ENCODE assay signal across 26 cellular contexts in genomic region chr3:136639069-136639468, GRCh38.
"Had no signal": no experiment of that assay in that cellular context is flagged by ENCODE, and none has a peak within 500 bp of the region (broad histone marks: within the 10 kb centered on the region; RNA-seq: fewer than 3 reads in every experiment).

No MANE protein-coding gene starts in this region.

- H2AFZ ChIP-seq: hepatocyte had no signal

- H3K27ac Mint-ChIP-seq: endodermal cell; stimulated activated naive B cell treated with anti-CD40 and anti-IgM and Interleukin-4, amounts not matched to agents 10 μg/mL and 1 μg/mL and 100 μg/mL, for 72 hours; stimulated activated naive CD8-positive, alpha-beta T cell treated with anti-CD3 and anti-CD28 coated beads, Interleukin-15, Interleukin-2, amounts not matched to agents 100 ng/mL and 50 ng/mL, for 24 hours; type B pancreatic cell had no signal

- H3K9me3 Mint-ChIP-seq: endodermal cell, nephron progenitor cell had no signal

- H3K36me3 ChIP-seq: gastroesophageal sphincter, heart left ventricle, left lung, ovary, tibial artery had no signal

- ATAC-seq: esophagus mucosa; foreskin keratinocyte; gastroesophageal sphincter; heart left ventricle; left lung; naive thymus-derived CD8-positive, alpha-beta T cell; psoas muscle; right cardiac atrium; stimulated activated naive B cell treated with anti-CD40 and anti-IgM and Interleukin-4, amounts not matched to agents 10 μg/mL and 1 μg/mL and 100 μg/mL, for 72 hours had no signal

- DNase-seq: cerebellar nuclear complex; dorsolateral prefrontal cortex; effector CD4-positive, alpha-beta T cell; endodermal cell; foreskin keratinocyte; heart left ventricle; kidney; left lung; naive thymus-derived CD8-positive, alpha-beta T cell; nephron progenitor cell; nucleus accumbens; ovary; posterior cingulate gyrus; psoas muscle; right cardiac atrium; stimulated activated CD4-positive, alpha-beta T cell treated with anti-CD3 and anti-CD28 coated beads, Interleukin-15, amount 100 ng/mL, for 24 hours; stimulated activated CD4-positive, alpha-beta T cell treated with anti-CD3 and anti-CD28 coated beads, Interleukin-2, amount 100 ng/mL, for 48 hours; stimulated activated naive B cell treated with anti-CD40 and anti-IgM and Interleukin-4, amounts not matched to agents 10 μg/mL and 1 μg/mL and 100 μg/mL, for 72 hours; tibial artery had no signal

- H3K4me2 ChIP-seq: hepatocyte had no signal

- H3K4me1 ChIP-seq: foreskin keratinocyte, psoas muscle had no signal

- H3K4me3 Mint-ChIP-seq: endodermal cell; naive thymus-derived CD8-positive, alpha-beta T cell; nephron progenitor cell; stimulated activated naive B cell treated with anti-CD40 and anti-IgM and Interleukin-4, amounts not matched to agents 10 μg/mL and 1 μg/mL and 100 μg/mL, for 72 hours; stimulated activated naive CD8-positive, alpha-beta T cell treated with anti-CD3 and anti-CD28 coated beads, Interleukin-15, Interleukin-2, amounts not matched to agents 100 ng/mL and 50 ng/mL, for 24 hours; type B pancreatic cell had no signal

- H3K27me3 ChIP-seq: dorsolateral prefrontal cortex, foreskin keratinocyte, gastroesophageal sphincter, heart left ventricle, hepatocyte, left lung, ovary, tibial artery had no signal

- H3K4me1 Mint-ChIP-seq: endodermal cell had no signal

- H3K27ac ChIP-seq: dorsolateral prefrontal cortex, epithelial cell of prostate, foreskin keratinocyte, gastroesophageal sphincter, heart left ventricle, hepatocyte, left lung, ovary, psoas muscle, skin epidermis, tibial artery had no signal

- H3K9me3 ChIP-seq: gastroesophageal sphincter, heart left ventricle, left lung, ovary, psoas muscle, tibial artery had no signal

- H3K4me3 ChIP-seq: dorsolateral prefrontal cortex, gastroesophageal sphincter, heart left ventricle, hepatocyte, left lung, ovary, psoas muscle, skin epidermis, tibial artery had no signal

- H3K27me3 Mint-ChIP-seq: naive thymus-derived CD8-positive, alpha-beta T cell; stimulated activated naive B cell treated with anti-CD40 and anti-IgM and Interleukin-4, amounts not matched to agents 10 μg/mL and 1 μg/mL and 100 μg/mL, for 72 hours; stimulated activated naive CD8-positive, alpha-beta T cell treated with anti-CD3 and anti-CD28 coated beads, Interleukin-15, Interleukin-2, amounts not matched to agents 100 ng/mL and 50 ng/mL, for 24 hours; type B pancreatic cell had no signal
